Comparison of ENCODE assay signal across 1 cellular context in genomic region chr9:131312822-131313770, GRCh38.
TF ChIP-seq lines count a peak whose summit lies in the region.

No MANE protein-coding gene starts in this region.

TF ChIP-seq in K562, 482 proteins besides CTCF, POLR2A, EP300 and RAD21 (continued from another document):
- no peak for TF ChIP-seq MLX (CRISPR knock-in tag; conservative IDR thresholded peaks at IDR 0.05)
- TF ChIP-seq KAT8 (IDR thresholded peaks at IDR 0.05; ENCODE audit: low read depth), result no peak
- no peak for TF ChIP-seq E2F8 (IDR thresholded peaks at IDR 0.05; ENCODE audit: low read depth, partially characterized antibody)
- TF ChIP-seq CREBBP (IDR thresholded peaks at IDR 0.05; ENCODE audit: low read depth, low read length), result no peak
- 0 out of 2 replicates have a peak, but pooled peaks have one; percentile 14 for TF ChIP-seq CUX1 (CRISPR knock-in tag; IDR thresholded peaks at IDR 0.05)
- TF ChIP-seq MTA2 (IDR thresholded peaks at IDR 0.05; ENCODE audit: low read depth), result no peak
- TF ChIP-seq, protein P1, sequence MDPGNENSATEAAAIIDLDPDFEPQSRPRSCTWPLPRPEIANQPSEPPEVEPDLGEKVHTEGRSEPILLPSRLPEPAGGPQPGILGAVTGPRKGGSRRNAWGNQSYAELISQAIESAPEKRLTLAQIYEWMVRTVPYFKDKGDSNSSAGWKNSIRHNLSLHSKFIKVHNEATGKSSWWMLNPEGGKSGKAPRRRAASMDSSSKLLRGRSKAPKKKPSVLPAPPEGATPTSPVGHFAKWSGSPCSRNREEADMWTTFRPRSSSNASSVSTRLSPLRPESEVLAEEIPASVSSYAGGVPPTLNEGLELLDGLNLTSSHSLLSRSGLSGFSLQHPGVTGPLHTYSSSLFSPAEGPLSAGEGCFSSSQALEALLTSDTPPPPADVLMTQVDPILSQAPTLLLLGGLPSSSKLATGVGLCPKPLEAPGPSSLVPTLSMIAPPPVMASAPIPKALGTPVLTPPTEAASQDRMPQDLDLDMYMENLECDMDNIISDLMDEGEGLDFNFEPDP (CRISPR knock-in tag; IDR thresholded peaks at IDR 0.05), result no peak
- TF ChIP-seq IRF2 (CRISPR knock-in tag; IDR thresholded peaks at IDR 0.05), result no peak
- TF ChIP-seq BDP1 (IDR thresholded peaks at IDR 0.05; ENCODE audit: insufficient read depth, insufficient read length), result no peak
- no peak for TF ChIP-seq SRSF9 (IDR thresholded peaks at IDR 0.05; ENCODE audit: borderline replicate concordance, low read depth, low read length)
- peak; percentile 85; the same call in 1 of the 2 replicates for TF ChIP-seq ZNF592 (IDR thresholded peaks at IDR 0.05)
- TF ChIP-seq FOXP1 (CRISPR knock-in tag; IDR thresholded peaks at IDR 0.05), result no peak
- 0 out of 2 replicates have a peak, but pooled peaks have one; percentile 16 for TF ChIP-seq CBFA2T3 (IDR thresholded peaks at IDR 0.05)
- TF ChIP-seq, protein P2, sequence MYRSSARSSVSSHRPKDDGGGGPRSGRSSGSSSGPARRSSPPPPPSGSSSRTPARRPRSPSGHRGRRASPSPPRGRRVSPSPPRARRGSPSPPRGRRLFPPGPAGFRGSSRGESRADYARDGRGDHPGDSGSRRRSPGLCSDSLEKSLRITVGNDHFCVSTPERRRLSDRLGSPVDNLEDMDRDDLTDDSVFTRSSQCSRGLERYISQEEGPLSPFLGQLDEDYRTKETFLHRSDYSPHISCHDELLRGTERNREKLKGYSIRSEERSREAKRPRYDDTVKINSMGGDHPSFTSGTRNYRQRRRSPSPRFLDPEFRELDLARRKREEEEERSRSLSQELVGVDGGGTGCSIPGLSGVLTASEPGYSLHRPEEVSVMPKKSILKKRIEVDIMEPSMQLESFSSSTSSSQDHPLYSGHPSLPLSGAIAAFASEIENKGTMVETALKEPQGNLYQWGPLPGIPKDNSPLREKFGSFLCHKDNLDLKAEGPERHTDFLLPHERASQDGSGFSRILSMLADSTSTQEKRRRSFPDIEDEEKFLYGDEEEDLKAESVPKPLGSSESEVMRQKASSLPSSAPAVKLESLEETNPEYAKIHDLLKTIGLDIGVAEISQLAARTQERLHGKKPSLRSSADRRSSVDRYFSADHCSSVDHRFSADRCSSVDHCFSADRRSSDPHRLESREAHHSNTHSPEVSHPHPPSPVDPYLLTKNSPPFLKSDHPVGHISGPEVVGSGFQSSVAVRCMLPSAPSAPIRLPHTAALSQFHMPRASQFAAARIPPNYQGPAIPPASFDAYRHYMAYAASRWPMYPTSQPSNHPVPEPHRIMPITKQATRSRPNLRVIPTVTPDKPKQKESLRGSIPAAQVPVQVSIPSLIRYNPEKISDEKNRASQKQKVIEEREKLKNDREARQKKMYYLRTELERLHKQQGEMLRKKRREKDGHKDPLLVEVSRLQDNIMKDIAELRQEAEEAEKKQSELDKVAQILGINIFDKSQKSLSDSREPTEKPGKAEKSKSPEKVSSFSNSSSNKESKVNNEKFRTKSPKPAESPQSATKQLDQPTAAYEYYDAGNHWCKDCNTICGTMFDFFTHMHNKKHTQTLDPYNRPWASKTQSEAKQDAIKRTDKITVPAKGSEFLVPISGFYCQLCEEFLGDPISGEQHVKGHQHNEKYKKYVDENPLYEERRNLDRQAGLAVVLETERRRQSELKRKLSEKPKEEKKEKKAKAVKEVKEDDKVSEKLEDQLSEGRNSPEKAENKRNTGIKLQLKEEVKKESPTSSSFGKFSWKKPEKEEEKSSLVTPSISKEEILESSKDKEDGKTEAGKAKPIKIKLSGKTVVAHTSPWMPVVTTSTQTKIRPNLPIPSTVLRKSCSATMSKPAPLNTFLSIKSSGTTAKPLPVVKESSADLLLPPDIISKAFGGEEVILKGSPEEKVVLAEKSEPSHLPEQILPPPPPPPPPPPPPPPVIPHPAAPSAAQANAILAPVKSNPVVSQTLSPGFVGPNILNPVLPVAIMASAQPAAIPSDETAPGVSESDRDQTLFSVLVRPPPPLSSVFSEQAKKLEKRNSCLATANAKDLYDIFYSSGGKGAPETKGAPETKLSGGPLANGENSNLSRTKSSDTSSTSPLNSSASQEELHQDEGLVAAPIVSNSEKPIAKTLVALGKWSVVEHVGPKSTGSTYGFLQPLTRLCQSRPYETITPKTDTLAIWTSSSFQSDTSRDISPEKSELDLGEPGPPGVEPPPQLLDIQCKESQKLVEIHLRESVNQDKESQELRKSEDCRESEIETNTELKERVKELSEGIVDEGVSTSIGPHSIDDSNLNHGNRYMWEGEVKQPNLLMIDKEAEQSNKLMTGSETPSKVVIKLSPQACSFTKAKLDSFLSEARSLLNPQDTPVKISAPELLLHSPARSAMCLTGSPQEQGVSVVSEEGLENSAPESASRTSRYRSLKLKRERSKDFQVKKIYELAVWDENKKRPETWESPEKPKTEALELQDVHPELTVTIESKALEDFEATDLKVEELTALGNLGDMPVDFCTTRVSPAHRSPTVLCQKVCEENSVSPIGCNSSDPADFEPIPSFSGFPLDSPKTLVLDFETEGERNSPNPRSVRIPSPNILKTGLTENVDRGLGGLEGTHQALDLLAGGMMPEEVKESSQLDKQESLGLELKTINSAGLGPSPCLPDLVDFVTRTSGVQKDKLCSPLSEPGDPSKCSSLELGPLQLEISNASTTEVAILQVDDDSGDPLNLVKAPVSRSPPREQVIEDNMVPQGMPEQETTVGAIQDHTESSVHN (IDR thresholded peaks at IDR 0.05; ENCODE audit: borderline replicate concordance in 1 of 2, low read depth in 1 of 2), result no peak
- no peak for TF ChIP-seq ZNF561 (CRISPR knock-in tag; conservative IDR thresholded peaks at IDR 0.05)
- TF ChIP-seq SAP30 (IDR thresholded peaks at IDR 0.05; ENCODE audit: borderline replicate concordance, insufficient read depth, low read depth, low read length, poor library complexity, severe bottlenecking), result no peak
- TF ChIP-seq, protein P3, sequence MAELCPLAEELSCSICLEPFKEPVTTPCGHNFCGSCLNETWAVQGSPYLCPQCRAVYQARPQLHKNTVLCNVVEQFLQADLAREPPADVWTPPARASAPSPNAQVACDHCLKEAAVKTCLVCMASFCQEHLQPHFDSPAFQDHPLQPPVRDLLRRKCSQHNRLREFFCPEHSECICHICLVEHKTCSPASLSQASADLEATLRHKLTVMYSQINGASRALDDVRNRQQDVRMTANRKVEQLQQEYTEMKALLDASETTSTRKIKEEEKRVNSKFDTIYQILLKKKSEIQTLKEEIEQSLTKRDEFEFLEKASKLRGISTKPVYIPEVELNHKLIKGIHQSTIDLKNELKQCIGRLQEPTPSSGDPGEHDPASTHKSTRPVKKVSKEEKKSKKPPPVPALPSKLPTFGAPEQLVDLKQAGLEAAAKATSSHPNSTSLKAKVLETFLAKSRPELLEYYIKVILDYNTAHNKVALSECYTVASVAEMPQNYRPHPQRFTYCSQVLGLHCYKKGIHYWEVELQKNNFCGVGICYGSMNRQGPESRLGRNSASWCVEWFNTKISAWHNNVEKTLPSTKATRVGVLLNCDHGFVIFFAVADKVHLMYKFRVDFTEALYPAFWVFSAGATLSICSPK (IDR thresholded peaks at IDR 0.05; ENCODE audit: borderline replicate concordance), result no peak
- TF ChIP-seq BCOR (IDR thresholded peaks at IDR 0.05), result peak; percentile 97
- TF ChIP-seq ZNF740 (CRISPR knock-in tag; IDR thresholded peaks at IDR 0.05), result no peak
- TF ChIP-seq ZNF740 (tag; IDR thresholded peaks at IDR 0.05), result no peak
- TF ChIP-seq MAFG (tag; conservative IDR thresholded peaks at IDR 0.05), result no peak
- 0 out of 4 replicates have a peak, but pooled peaks have one; percentile 14 to 31 for TF ChIP-seq HDAC1 (IDR thresholded peaks at IDR 0.05)
- TF ChIP-seq POLR3G (IDR thresholded peaks at IDR 0.05; ENCODE audit: extremely low read depth, insufficient read length, insufficient replicate concordance), result no peak
